Comparison of ENCODE assay signal across 9 cellular contexts in the genomic region with DNA sequence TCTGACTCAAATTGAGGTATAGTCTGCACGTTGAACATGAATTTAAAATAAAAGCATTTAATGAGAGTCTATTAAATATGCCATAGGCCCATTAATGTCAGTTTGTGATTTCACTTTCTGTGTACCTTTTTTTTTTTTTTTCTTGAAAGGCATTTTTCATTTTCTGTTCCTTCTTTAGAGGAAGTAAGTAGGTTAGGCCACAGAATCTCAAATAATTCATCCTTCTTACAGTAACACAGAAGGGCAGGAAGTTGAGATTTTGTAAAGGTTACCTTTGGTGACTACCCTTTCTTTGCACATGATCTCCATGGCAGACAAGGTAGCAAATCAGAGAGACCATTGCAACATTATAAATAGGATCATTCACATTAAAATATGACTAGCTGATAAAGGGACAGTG.
DNase-seq lines count a peak whose midpoint lies in the region; ATAC-seq lines count a peak whose summit lies in the region.
"Had no signal": no experiment of that assay in that cellular context is flagged by ENCODE, and none has a peak within 500 bp of the region (broad histone marks: within the 10 kb centered on the region; RNA-seq: fewer than 3 reads in every experiment).

No MANE protein-coding gene starts in this region.

- DNase-seq in central memory CD4-positive, alpha-beta T cell: peak; percentile 49
- DNase-seq in DMS53 treated with DMSO at 0.1 percent for 48 hours (lab: John Stamatoyannopoulos, UW; ENCODE audit: unreplicated experiment) (no peak), GM19240 (ENCODE audit: insufficient read length, low spot score) (no peak), SKM-1 treated with dmso at 0.1 percent for 144 hours (lab: John Stamatoyannopoulos, UW; ENCODE audit: unreplicated experiment) (no peak), NCI-H345 (lab: John Stamatoyannopoulos, UW) (no peak)
- DNase-seq: GF-D8 had no signal

- ATAC-seq in GM18519 (IDR thresholded peaks at IDR 0.05; ENCODE audit: low FRiP score, unreplicated experiment): peak; percentile 73
- ATAC-seq in GM21423 (IDR thresholded peaks at IDR 0.05; ENCODE audit: unreplicated experiment): peak; percentile 94
- ATAC-seq in HG03342 (IDR thresholded peaks at IDR 0.05; ENCODE audit: unreplicated experiment): peak; percentile 70
